ENCODE assay signal across 23 cellular contexts in genomic region chr4:110625593-110626292, GRCh38. TPM values are rescaled to one million over a fixed set of nuclear protein-coding genes. Genes with fewer than 3 reads are reported as not detected.
"Had no signal": no experiment of that assay in that cellular context is flagged by ENCODE, and none has a peak within 500 bp of the region (broad histone marks: within the 10 kb centered on the region; RNA-seq: fewer than 3 reads in every experiment).

No MANE protein-coding gene starts in this region.

- DNase-seq: activated CD4-positive, alpha-beta T cell treated with anti-CD3 and anti-CD28 coated beads for 1 hour; activated CD4-positive, alpha-beta T cell treated with anti-CD3 and anti-CD28 coated beads, Interleukin-2, amount 50 U/mL, for 4 hours; activated gamma-delta T cell treated with Interleukin-2 at 50 U/mL for 16 hours; amygdala; body of pancreas; central memory CD4-positive, alpha-beta T cell; dorsolateral prefrontal cortex; erythroblast; kidney glomerular epithelial cell; left ventricle myocardium inferior; naive thymus-derived CD8-positive, alpha-beta T cell; sigmoid colon; stimulated activated naive B cell treated with anti-CD40 and anti-IgM and Interleukin-4, amounts not matched to agents 10 μg/mL and 1 μg/mL and 100 μg/mL, for 72 hours; T1000; upper lobe of left lung had no signal

- H3K4me3 Mint-ChIP-seq: activated naive CD8-positive, alpha-beta T cell; activated T-helper 1 cell treated with anti-CD3 and anti-CD28 coated beads, Interleukin-12 subunit alpha, Interleukin-12 subunit beta, Interleukin-2, Interleukin-4 antibody, amounts not matched to agents 30 ng/mL and 10 ng/mL and 1 ng/mL, durations not matched to agents 14 hours and 24 hours and 36 hours; memory B cell; naive thymus-derived CD8-positive, alpha-beta T cell; stimulated activated naive B cell treated with anti-CD40 and anti-IgM and Interleukin-4, amounts not matched to agents 10 μg/mL and 1 μg/mL and 100 μg/mL, for 72 hours had no signal

- H3K27ac Mint-ChIP-seq: activated naive CD8-positive, alpha-beta T cell; activated T-helper 1 cell treated with anti-CD3 and anti-CD28 coated beads, Interleukin-12 subunit alpha, Interleukin-12 subunit beta, Interleukin-2, Interleukin-4 antibody, amounts not matched to agents 30 ng/mL and 10 ng/mL and 1 ng/mL, durations not matched to agents 14 hours and 24 hours and 36 hours; memory B cell; stimulated activated naive B cell treated with anti-CD40 and anti-IgM and Interleukin-4, amounts not matched to agents 10 μg/mL and 1 μg/mL and 100 μg/mL, for 72 hours had no signal

- H3K4me3 ChIP-seq: body of pancreas, dorsolateral prefrontal cortex, left ventricle myocardium inferior, sigmoid colon, thoracic aorta, upper lobe of left lung had no signal

- H3K9me3 ChIP-seq: body of pancreas, left ventricle myocardium inferior, neutrophil, sigmoid colon, thoracic aorta had no signal

- H3K36me3 ChIP-seq: left ventricle myocardium inferior, neutrophil, sigmoid colon, thoracic aorta, upper lobe of left lung had no signal

- ATAC-seq: body of pancreas; naive thymus-derived CD8-positive, alpha-beta T cell; stimulated activated naive B cell treated with anti-CD40 and anti-IgM and Interleukin-4, amounts not matched to agents 10 μg/mL and 1 μg/mL and 100 μg/mL, for 72 hours had no signal

- H3K27ac ChIP-seq: body of pancreas, dorsolateral prefrontal cortex, left ventricle myocardium inferior, neutrophil, thoracic aorta, upper lobe of left lung had no signal

RNA-seq across cellular contexts. Expression of gene PITX2, which starts 2.9 kb away (rescaled TPM):
- total RNA-seq: activated CD8-positive, alpha-beta memory T cell treated with anti-CD3 and anti-CD28 coated beads for 36 hours; activated T-helper 1 cell treated with anti-CD3 and anti-CD28 coated beads, Interleukin-12 subunit alpha, Interleukin-12 subunit beta, Interleukin-2, Interleukin-4 antibody, amounts not matched to agents 30 ng/mL and 10 ng/mL and 1 ng/mL, durations not matched to agents 14 hours and 24 hours and 36 hours; body of pancreas; dorsolateral prefrontal cortex; frontal cortex; left ventricle myocardium inferior; naive thymus-derived CD8-positive, alpha-beta T cell; T-helper 1 cell treated with Interleukin-12 subunit alpha and Interleukin-12 subunit beta and Interleukin-4 antibody, amounts not matched to agents 30 ng/mL and 1 ng/mL, for 36 hours; thoracic aorta had no signal
- polyA plus RNA-seq: naive thymus-derived CD8-positive, alpha-beta T cell had no signal
